ENCODE assay signal across 8 cellular contexts in the genomic region with DNA sequence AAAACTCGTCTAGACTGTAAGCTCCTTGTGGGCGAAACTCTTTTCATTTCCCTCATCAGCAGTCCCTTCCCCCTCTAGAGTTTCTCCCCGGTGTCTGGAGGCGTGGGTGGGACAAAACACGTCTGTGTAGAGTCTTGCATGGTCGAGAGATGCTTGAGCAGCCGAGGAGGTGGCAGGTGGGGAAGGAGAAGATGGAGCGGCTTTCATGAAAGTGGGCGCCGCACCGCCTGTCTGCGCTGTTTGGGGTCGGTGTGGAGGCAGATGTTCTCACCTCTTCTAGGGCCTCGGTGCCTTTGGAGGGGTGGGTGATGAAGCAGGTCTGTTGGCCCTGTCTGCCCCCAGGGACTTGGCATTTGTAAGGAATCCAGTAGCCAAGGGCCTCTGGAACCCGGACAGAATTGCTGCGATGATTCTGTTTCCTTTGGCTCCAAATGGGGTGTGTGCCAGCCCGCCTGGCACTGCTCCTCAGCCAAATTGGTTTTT. TPM values are rescaled to one million over a fixed set of nuclear protein-coding genes. Genes with fewer than 3 reads are reported as not detected.
DNase-seq lines count a peak whose midpoint lies in the region; ATAC-seq, FAIRE-seq and TF ChIP-seq lines count a peak whose summit lies in the region.

No MANE protein-coding gene starts in this region.

- H3K9me3 ChIP-seq in A673 (ENCODE audit: low read depth, low read length, poor library complexity, severe bottlenecking) = no peaks in the 10 kb centered on the region
- H3K9me3 ChIP-seq in HUES64 (ENCODE audit: insufficient read depth, low read depth, low read length) = no peaks in the 10 kb centered on the region
- H3K9me3 ChIP-seq in K562 (replicated peaks; ENCODE audit: control insufficient read depth, insufficient read depth, low read depth, low read length) = no peaks in the 10 kb centered on the region
- H3K9me3 ChIP-seq in vagina = no peaks in the 10 kb centered on the region

- no peak overlapping the region for H3K9ac ChIP-seq in HUES64 (ENCODE audit: low read depth, low read length)
- H3K9ac ChIP-seq in K562 (ENCODE audit: insufficient read depth in 1 of 2, low read depth in 2 of 2, low read length in 2 of 2) = no peak overlapping the region
- H3K9ac ChIP-seq in mesendoderm (ENCODE audit: low read length) = peak overlapping the region; percentile 65

- no peak overlapping the region for H2BK15ac ChIP-seq in mesendoderm (replicated peaks; ENCODE audit: low read depth)

- H3K27ac ChIP-seq in A673 (ENCODE audit: low read depth, low read length, poor library complexity, severe bottlenecking) = peak overlapping the region; percentile 96
- no peak overlapping the region for H3K27ac ChIP-seq in HUES64 (ENCODE audit: low read depth, low read length)
- H3K27ac ChIP-seq in K562 (ENCODE audit: extremely low read depth, low read depth, low read length) = no peak overlapping the region
- no peak overlapping the region for H3K27ac ChIP-seq in mesendoderm (ENCODE audit: low read depth, low read length)
- peak overlapping the region; percentile 95 for H3K27ac ChIP-seq in vagina

- H3K4me2 ChIP-seq in K562 (ENCODE audit: insufficient read depth, low read length) = peak overlapping the region; percentile 84
- H3K4me2 ChIP-seq in mesendoderm (ENCODE audit: low read length) = peak overlapping the region; percentile 70

- H3K4me3 ChIP-seq in A673 (ENCODE audit: low read depth, low read length, poor library complexity, severe bottlenecking) = peak overlapping the region; percentile 70
- peak overlapping the region; percentile 94 for H3K4me3 ChIP-seq in HUES64 (ENCODE audit: low read length)
- peak overlapping the region; percentile 72 for H3K4me3 ChIP-seq in K562
- peak overlapping the region; percentile 1 for H3K4me3 ChIP-seq in mesendoderm (ENCODE audit: low read length)
- H3K4me3 ChIP-seq in vagina = peak overlapping the region; percentile 64 to 96

- H3K79me1 ChIP-seq in mesendoderm (ENCODE audit: low read length) = peaks cover 40% of the 10 kb centered on the region

- H4K8ac ChIP-seq in mesendoderm (ENCODE audit: low read depth, low read length) = no peak overlapping the region

- FAIRE-seq in K562 (lab: Jason Lieb, UNC) = no peak

- WGBS in HUES64 = 68% methylated on average over 16 of the region's 17 CpGs
- WGBS in K562 (ENCODE audit: insufficient coverage, low coverage, missing lambda C conversion rate) = 91% methylated on average over 17 of the region's 17 CpGs
- WGBS in mesendoderm (ENCODE audit: extremely low coverage, insufficient coverage, low lambda C conversion rate) = no CpG with 5 or more reads among the region's 17 CpGs

- H4K20me1 ChIP-seq in K562 (replicated peaks; ENCODE audit: control insufficient read depth, insufficient read depth, low read length) = no peaks in the 10 kb centered on the region

- intact Hi-C loops in A673 (cut with micrococcal nuclease; ENCODE audit: unreplicated experiment) = loop anchor here (2.0 to 10.0 kb wide), 2 partner anchors 73 to 169 kb away; no protein-coding TSS in a partner anchor
- intact Hi-C loops in K562 (cut with micrococcal nuclease) = loop anchor here (2.0 kb wide), 1 partner anchor 75 kb away; no protein-coding TSS in a partner anchor
- intact Hi-C loops in vagina (cut with DNase I) = loop anchor here (2.0 to 5.0 kb wide), 2 partner anchors 65 to 171 kb away; a partner anchor contains a TSS

- H4K5ac ChIP-seq in mesendoderm (ENCODE audit: low read length) = no peak overlapping the region

- DNase-seq in A673 (ENCODE audit: low spot score) = peak; percentile 20
- DNase-seq in K562 (ENCODE audit: extremely low read depth in 1 of 4, low spot score in 3 of 4) = peak in 1 of 4 experiments; percentile 11
- no peak for DNase-seq in mesendoderm
- no peak for DNase-seq in vagina (ENCODE audit: extremely low spot score in 2 of 2)
- DNase-seq in occipital lobe (lab: John Stamatoyannopoulos, UW) = no peak
- no peak for DNase-seq in GM20000 (ENCODE audit: low spot score)
- no peak for DNase-seq in NCI-H345 (lab: John Stamatoyannopoulos, UW)

- no peak for TF ChIP-seq RAD21 in K562 (CRISPR knock-in tag; conservative IDR thresholded peaks at IDR 0.05 in 1 of 2, IDR thresholded peaks at IDR 0.05 in 1 of 2)

- no peak for TF ChIP-seq EP300 in K562 (IDR thresholded peaks at IDR 0.05; ENCODE audit: low read length)

- TSS peak; percentile 74 for BruUV-seq in A673 (replicated peaks; lab: Mats Ljungman, UMichigan)
- TSS peak; percentile 66 for BruUV-seq in K562 (replicated peaks; lab: Mats Ljungman, UMichigan)

- H3K36me3 ChIP-seq in A673 (ENCODE audit: insufficient read depth, low read length, poor library complexity, severe bottlenecking) (peaks cover 29% of the 10 kb centered on the region), HUES64 (ENCODE audit: insufficient read depth, low read length) (peaks cover 42% of the 10 kb centered on the region), K562 (ENCODE audit: control insufficient read depth, insufficient read depth, low read length) (peaks cover 33% of the 10 kb centered on the region; the same call in 2 of the 3 replicates), mesendoderm (ENCODE audit: control insufficient read depth, insufficient read depth, low read length) (peaks cover 12% of the 10 kb centered on the region), vagina (peaks cover 0 to 17% of the 10 kb centered on the region in 2 donors)

- no peaks in the 10 kb centered on the region for H3K9me1 ChIP-seq in K562 (ENCODE audit: control insufficient read depth, insufficient read depth, low read length)

- no peak for ATAC-seq in K562

- TF ChIP-seq POLR2A in K562 (conservative IDR thresholded peaks at IDR 0.05) (no peak), vagina (IDR thresholded peaks at IDR 0.05) (no peak)

- no peak overlapping the region for H2BK5ac ChIP-seq in mesendoderm (ENCODE audit: low read length)

- H3K56ac ChIP-seq in mesendoderm (ENCODE audit: low read length) = peak overlapping the region; percentile 74

- H2AFZ ChIP-seq in K562 (ENCODE audit: low read depth, low read length) = no peak overlapping the region

- peak overlapping the region; percentile 8 for H2AK5ac ChIP-seq in mesendoderm (ENCODE audit: low read length)

- H3K27me3 ChIP-seq in A673 (replicated peaks; ENCODE audit: insufficient read depth, low read depth, low read length, poor library complexity) (no peaks in the 10 kb centered on the region), HUES64 (ENCODE audit: insufficient read depth, low read length) (no peaks in the 10 kb centered on the region), K562 (ENCODE audit: control insufficient read depth in 2 of 2, insufficient read depth in 2 of 2, low read length in 2 of 2) (no peaks in the 10 kb centered on the region), mesendoderm (ENCODE audit: insufficient read depth, low read length, poor library complexity) (no peaks in the 10 kb centered on the region), vagina (no peaks in the 10 kb centered on the region)

- in situ Hi-C loops in K562 (cut with MboI) = no loop called here

- peak overlapping the region; percentile 8 for H3K4ac ChIP-seq in mesendoderm (ENCODE audit: low read depth, low read length)

- H3K4me1 ChIP-seq in A673 (ENCODE audit: insufficient read depth, low read length, poor library complexity, severe bottlenecking) (peaks cover 8% of the 10 kb centered on the region), HUES64 (ENCODE audit: insufficient read depth, low read length) (peaks cover 14% of the 10 kb centered on the region), K562 (replicated peaks in 1 of 2; ENCODE audit: control insufficient read depth in 2 of 2, insufficient read depth in 2 of 2, low read length in 2 of 2) (peaks cover 8 to 12% of the 10 kb centered on the region in 2 experiments; a peak in 3 of 5 replicates), mesendoderm (ENCODE audit: control insufficient read depth, low read depth, low read length) (peaks cover 2% of the 10 kb centered on the region), vagina (peaks cover 41% of the 10 kb centered on the region)

- H3K79me2 ChIP-seq in K562 (ENCODE audit: control insufficient read depth, insufficient read depth, low read length) = peaks cover 16% of the 10 kb centered on the region
- H3K79me2 ChIP-seq in mesendoderm (ENCODE audit: control insufficient read depth, insufficient read depth, low read length) = peaks cover 40% of the 10 kb centered on the region

- POLR2A ChIA-PET in A673 (lab: Charles Lee; ENCODE audit: low non-redundant PET) (no interaction called here), K562 (lab: Yijun Ruan, JAX) (interaction anchor here (0.6 to 3.7 kb wide), 3 partner anchors 10 to 50 kb away, joined by 3 to 23 read pairs (median 9); no protein-coding TSS in a partner anchor)

- H3K23ac ChIP-seq in mesendoderm (ENCODE audit: low read length) = no peak overlapping the region

- TF ChIP-seq CTCF in A673 (conservative IDR thresholded peaks at IDR 0.05; ENCODE audit: low read depth, low read length) = no peak
- TF ChIP-seq CTCF in K562 (IDR thresholded peaks at IDR 0.05 in 2 of 3, conservative IDR thresholded peaks at IDR 0.05 in 1 of 3; ENCODE audit: insufficient read depth in 2 of 3, low read depth in 1 of 3, low read length in 3 of 3) = no peak
- TF ChIP-seq CTCF in vagina (IDR thresholded peaks at IDR 0.05) = no peak
- no peak for TF ChIP-seq CTCF in GM20000 (IDR thresholded peaks at IDR 0.05; ENCODE audit: extremely low read depth, missing control alignments)

- H3K18ac ChIP-seq in mesendoderm (ENCODE audit: low read length) = peak overlapping the region; percentile 65

- no peak overlapping the region for H2BK120ac ChIP-seq in mesendoderm (ENCODE audit: low read depth, low read length)

- CTCF ChIA-PET in A673 (lab: Charles Lee) = no interaction called here
- CTCF ChIA-PET in K562 (lab: Yijun Ruan, JAX; ENCODE audit: low intra/inter-chr PET ratio) = no interaction called here

RNA-seq across cellular contexts. Expression of a gene that starts 1.2 kb away (rescaled TPM):
- total RNA-seq in A673 (2021) (33.3 and 39.3 TPM in 2 replicates), K562 (2014; rRNA removed) (6.2 and 7.1 TPM in 2 replicates), K562 (2014; rRNA removed; fragmentation: Illumina TruSeq; extraction: Trizol) (5.4 and 5.6 TPM in 2 replicates), K562 (2015; rRNA removed; fragmentation: Illumina TruSeq; extraction: Trizol) (8.3 and 8.8 TPM in 2 replicates), K562 (2021) (15.7 and 17.4 TPM in 2 replicates), vagina (18.7 TPM), occipital lobe (22.0 TPM)
- polyA plus RNA-seq in HUES64 (2013, experiment 1 of 2) = 28.4 TPM
- polyA plus RNA-seq in HUES64 (2013, experiment 2 of 2) = 27.8 TPM
- 42.9 and 59.6 TPM in 2 replicates for total RNA-seq in K562 (2011; cell fraction: chromatin; rRNA removed; ENCODE audit: low replicate concordance)
- total RNA-seq in K562 (2011; cell fraction: nucleolus; rRNA removed) = 23.3 and 37.0 TPM in 2 replicates
- total RNA-seq in K562 (2011; cell fraction: nucleoplasm; rRNA removed) = 28.0 and 31.7 TPM in 2 replicates
- polyA plus RNA-seq in K562 (2011; rRNA removed) (8.0 and 9.4 TPM in 2 replicates), K562 (2014; fragmentation: Illumina TruSeq; extraction: Trizol) (17.9 and 19.3 TPM in 2 replicates), K562 (2014; fragmentation: Nextera tagmentation; extraction: Ambion mirVana) (1 to 10 TPM; 2.2 to 2.5 TPM), K562 (2014; rRNA removed) (11.1 and 12.6 TPM in 2 replicates)
- polyA plus RNA-seq in K562 (2011; cell fraction: cytosol; rRNA removed) = 8.8 and 10.7 TPM in 2 replicates
- 18.6 and 33.2 TPM in 2 replicates for polyA plus RNA-seq in K562 (2011; cell fraction: nucleus; rRNA removed)
- polyA plus RNA-seq in K562 (2012) = 13.0 and 15.4 TPM in 2 replicates
- polyA minus RNA-seq in K562 (2011; rRNA and poly(A)+ RNA removed) = 16.3 and 16.7 TPM in 2 replicates
- polyA minus RNA-seq in K562 (2011; cell fraction: cytosol; rRNA and poly(A)+ RNA removed) = 8.3 and 11.7 TPM in 2 replicates
- 25.2 and 29.1 TPM in 2 replicates for polyA minus RNA-seq in K562 (2011; cell fraction: nucleus; rRNA and poly(A)+ RNA removed)
- 30.7 TPM for polyA plus RNA-seq in mesendoderm (2013, experiment 1 of 2)
- polyA plus RNA-seq in mesendoderm (2013, experiment 2 of 2) = 29.2 TPM

Comparison
In these comparisons a context has a peak if more than half of its experiments do, and no peak if none do; other contexts are left out.
1. H3K27ac ChIP-seq: peak in A673 (single experiment) and vagina (single experiment); none in HUES64 (single experiment), K562 (single experiment) and mesendoderm (single experiment).
2. H3K4me3 ChIP-seq: peak in every context shown above with its lines; median percentile 94 in HUES64; 80 in vagina; 72 in K562; 70 in A673; 1 in mesendoderm.